In the genomic region with DNA sequence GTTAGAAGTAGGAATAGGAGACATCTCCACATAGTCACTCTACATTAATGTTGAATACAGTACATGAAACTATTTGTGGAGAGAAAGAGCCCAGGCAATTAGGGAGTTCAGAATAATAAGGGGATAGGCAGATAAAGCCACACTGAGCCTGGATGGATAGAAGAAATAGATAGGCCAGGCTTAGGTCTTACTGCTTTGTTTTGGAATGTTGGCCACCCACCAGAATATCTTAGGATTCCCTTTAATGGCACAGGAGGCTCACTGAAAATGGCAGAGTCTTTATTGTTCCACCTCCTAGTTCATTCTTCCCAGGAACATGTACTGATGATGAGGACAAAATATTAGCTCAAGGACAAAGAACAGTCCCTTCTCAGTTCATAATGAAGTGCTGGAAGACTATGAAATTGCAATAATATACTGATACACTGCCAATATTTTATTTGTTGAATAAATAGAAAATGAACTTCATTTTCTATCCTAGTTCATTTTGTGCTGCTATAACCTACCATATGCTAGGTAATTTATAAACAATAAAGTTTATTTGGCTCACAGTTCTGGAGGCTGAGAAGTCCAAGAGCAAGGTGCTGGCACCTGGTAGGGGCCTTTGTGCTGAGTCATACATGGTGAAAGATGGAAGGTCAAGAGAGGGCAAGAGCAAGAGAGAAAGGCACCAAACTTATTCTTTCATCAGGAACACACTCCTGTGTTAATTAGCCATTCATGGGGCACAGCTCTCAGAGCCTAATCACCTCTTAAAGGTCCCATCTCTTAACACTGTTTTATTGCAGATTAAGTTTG, we compare ENCODE assay signal across 1 cellular context.
TF ChIP-seq lines count a peak whose summit lies in the region.

No MANE protein-coding gene starts in this region.

TF ChIP-seq in HepG2, 621 proteins besides CTCF, POLR2A, EP300 and RAD21 (continued from another document):
- TF ChIP-seq, protein P1, sequence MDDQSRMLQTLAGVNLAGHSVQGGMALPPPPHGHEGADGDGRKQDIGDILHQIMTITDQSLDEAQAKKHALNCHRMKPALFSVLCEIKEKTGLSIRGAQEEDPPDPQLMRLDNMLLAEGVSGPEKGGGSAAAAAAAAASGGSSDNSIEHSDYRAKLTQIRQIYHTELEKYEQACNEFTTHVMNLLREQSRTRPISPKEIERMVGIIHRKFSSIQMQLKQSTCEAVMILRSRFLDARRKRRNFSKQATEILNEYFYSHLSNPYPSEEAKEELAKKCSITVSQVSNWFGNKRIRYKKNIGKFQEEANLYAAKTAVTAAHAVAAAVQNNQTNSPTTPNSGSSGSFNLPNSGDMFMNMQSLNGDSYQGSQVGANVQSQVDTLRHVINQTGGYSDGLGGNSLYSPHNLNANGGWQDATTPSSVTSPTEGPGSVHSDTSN (CRISPR knock-in tag; IDR thresholded peaks at IDR 0.05; ENCODE audit: borderline replicate concordance), result no peak
- TF ChIP-seq SP5 (CRISPR knock-in tag; IDR thresholded peaks at IDR 0.05; ENCODE audit: borderline replicate concordance, low read depth), result no peak
- TF ChIP-seq ZNF670 (CRISPR knock-in tag; IDR thresholded peaks at IDR 0.05; ENCODE audit: borderline replicate concordance), result no peak
- peak in 1 of 2 experiments; percentile 1; a peak in 1 of 4 replicates for TF ChIP-seq MAFK (conservative IDR thresholded peaks at IDR 0.05 in 1 of 2, IDR thresholded peaks at IDR 0.05 in 1 of 2; ENCODE audit: low read length in 2 of 2)
- peak; percentile 67; the same call in 1 of the 2 replicates for TF ChIP-seq NFE2L2 (IDR thresholded peaks at IDR 0.05; ENCODE audit: low read length)
- TF ChIP-seq ZNF225 (CRISPR knock-in tag; IDR thresholded peaks at IDR 0.05), result no peak
- no peak for TF ChIP-seq SIX4 (CRISPR knock-in tag; IDR thresholded peaks at IDR 0.05)
- TF ChIP-seq SETDB1 (CRISPR knock-in tag; IDR thresholded peaks at IDR 0.05; ENCODE audit: borderline replicate concordance), result no peak
- no peak for TF ChIP-seq ZNF232 (CRISPR knock-in tag; IDR thresholded peaks at IDR 0.05; ENCODE audit: borderline replicate concordance)
- TF ChIP-seq ZNF678 (CRISPR knock-in tag; IDR thresholded peaks at IDR 0.05), result no peak
